Comparison of ENCODE assay signal across 7 cellular contexts in the genomic region with DNA sequence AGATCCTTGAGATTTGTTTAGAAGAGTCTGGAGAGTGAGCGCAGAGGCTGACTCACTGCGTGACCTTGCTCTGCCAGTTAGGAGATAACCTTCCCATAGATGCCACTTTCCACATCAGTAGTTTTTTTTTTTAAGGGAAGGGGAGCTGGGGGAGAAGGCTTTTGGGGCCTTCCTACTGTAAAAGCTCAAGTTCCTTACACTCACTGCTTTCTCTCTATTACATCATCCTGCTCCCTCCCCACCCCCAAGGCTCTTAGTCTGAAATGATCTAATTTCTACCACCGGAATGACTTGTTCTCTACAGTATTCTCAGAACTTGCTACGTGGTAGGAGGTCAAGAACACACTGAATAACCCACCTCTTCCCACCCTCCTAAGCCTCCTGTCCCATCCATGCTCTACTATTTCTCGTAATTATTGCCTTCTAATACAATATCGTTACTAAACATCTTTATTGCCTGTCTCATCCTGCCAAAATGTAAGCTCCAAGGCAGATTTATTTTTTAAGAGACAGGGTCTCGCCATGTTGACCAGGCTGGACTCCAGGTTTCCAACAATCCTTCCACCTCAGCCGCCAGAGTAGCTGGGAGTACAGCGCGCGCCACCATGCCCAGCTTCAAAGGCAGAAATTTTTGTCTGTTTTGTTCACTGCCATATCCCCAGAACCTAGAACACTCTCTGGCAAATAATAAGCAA. TPM values are rescaled to one million over a fixed set of nuclear protein-coding genes. Genes with fewer than 3 reads are reported as not detected.
DNase-seq lines count a peak whose midpoint lies in the region; ATAC-seq and TF ChIP-seq lines count a peak whose summit lies in the region.

No MANE protein-coding gene starts in this region.

- H3K27ac Mint-ChIP-seq in activated T-helper 2 cell treated with anti-CD3 and anti-CD28 coated beads, Interferon-gamma antibody, Interleukin-2, Interleukin-4, amounts not matched to agents 10 μg/mL and 5 μg/mL and 100 μg/mL, durations not matched to agents 14 hours and 24 hours and 36 hours = peak overlapping the region; percentile 94

- no peaks in the 10 kb centered on the region for H3K27me3 ChIP-seq in iPS DF 6.9 (ENCODE audit: control insufficient read depth, insufficient read depth, low read length)

- H3K4me3 ChIP-seq in GM12865 (ENCODE audit: low read depth, low read length) (peak overlapping the region; percentile 73), iPS DF 6.9 (ENCODE audit: low read length) (peak overlapping the region; percentile 50; the same call in 1 of the 2 replicates)

- H3K4me3 Mint-ChIP-seq in activated T-helper 2 cell treated with anti-CD3 and anti-CD28 coated beads, Interferon-gamma antibody, Interleukin-2, Interleukin-4, amounts not matched to agents 10 μg/mL and 5 μg/mL and 100 μg/mL, durations not matched to agents 14 hours and 24 hours and 36 hours (ENCODE audit: low read depth) = peak overlapping the region; percentile 93

- no peak for TF ChIP-seq CTCF in GM12865 (IDR thresholded peaks at IDR 0.05; ENCODE audit: insufficient read depth, low read depth, low read length, missing control alignments)

- H3K9me3 Mint-ChIP-seq in activated T-helper 2 cell treated with anti-CD3 and anti-CD28 coated beads, Interferon-gamma antibody, Interleukin-2, Interleukin-4, amounts not matched to agents 10 μg/mL and 5 μg/mL and 100 μg/mL, durations not matched to agents 14 hours and 24 hours and 36 hours = no peaks in the 10 kb centered on the region

- H3K36me3 ChIP-seq in iPS DF 6.9 (ENCODE audit: control insufficient read depth, insufficient read depth, low read length) = peaks cover 3% of the 10 kb centered on the region; the same call in 1 of the 2 replicates

- H3K27ac ChIP-seq in iPS DF 6.9 (ENCODE audit: low read length) = no peak overlapping the region

- H3K27me3 Mint-ChIP-seq in activated T-helper 2 cell treated with anti-CD3 and anti-CD28 coated beads, Interferon-gamma antibody, Interleukin-2, Interleukin-4, amounts not matched to agents 10 μg/mL and 5 μg/mL and 100 μg/mL, durations not matched to agents 14 hours and 24 hours and 36 hours (ENCODE audit: low read depth) = no peaks in the 10 kb centered on the region

- H3K36me3 Mint-ChIP-seq in activated T-helper 2 cell treated with anti-CD3 and anti-CD28 coated beads, Interferon-gamma antibody, Interleukin-2, Interleukin-4, amounts not matched to agents 10 μg/mL and 5 μg/mL and 100 μg/mL, durations not matched to agents 14 hours and 24 hours and 36 hours (ENCODE audit: low read depth) = peaks cover 39% of the 10 kb centered on the region

- H3K4me1 Mint-ChIP-seq in activated T-helper 2 cell treated with anti-CD3 and anti-CD28 coated beads, Interferon-gamma antibody, Interleukin-2, Interleukin-4, amounts not matched to agents 10 μg/mL and 5 μg/mL and 100 μg/mL, durations not matched to agents 14 hours and 24 hours and 36 hours (ENCODE audit: low read depth) = peaks cover 20% of the 10 kb centered on the region

- no peak for ATAC-seq in GM19395 (IDR thresholded peaks at IDR 0.05; ENCODE audit: unreplicated experiment)

- WGBS in iPS DF 6.9 (ENCODE audit: insufficient coverage, insufficient read length) = no CpG with 5 or more reads among the region's 11 CpGs

- no peaks in the 10 kb centered on the region for H3K4me1 ChIP-seq in iPS DF 6.9 (ENCODE audit: control insufficient read depth, insufficient read depth, low read length)

- intact Hi-C loops in activated T-helper 2 cell treated with anti-CD3 and anti-CD28 coated beads, Interferon-gamma antibody, Interleukin-2, Interleukin-4, amounts not matched to agents 10 μg/mL and 5 μg/mL and 100 μg/mL, durations not matched to agents 14 hours and 24 hours and 36 hours (cut with micrococcal nuclease) = no loop called here

- DNase-seq in GM12865 (ENCODE audit: low read depth) (peak; percentile 70), NAMALWA (ENCODE audit: low spot score) (peak; percentile 79), iPS DF 6.9 (ENCODE audit: low read depth, low spot score) (no peak), activated gamma-delta T cell (lab: John Stamatoyannopoulos, UW) (no peak)
- peak; percentile 42 for DNase-seq in activated T-helper 2 cell treated with anti-CD3 and anti-CD28 coated beads, Interferon-gamma antibody, Interleukin-2, Interleukin-4, amounts not matched to agents 10 μg/mL and 5 μg/mL and 100 μg/mL, durations not matched to agents 14 hours and 24 hours and 36 hours (ENCODE audit: low spot score)
- peak; percentile 40 to 57 for DNase-seq in stimulated activated CD4-positive, alpha-beta T cell treated with anti-CD3 and anti-CD28 coated beads, Interleukin-2, amount 100 ng/mL, for 48 hours

- no peaks in the 10 kb centered on the region for H3K9me3 ChIP-seq in iPS DF 6.9 (ENCODE audit: control insufficient read depth, insufficient read depth, low read length)

RNA-seq across cellular contexts. Expression of a gene that starts 1.2 kb away (rescaled TPM):
- total RNA-seq in activated T-helper 2 cell treated with anti-CD3 and anti-CD28 coated beads, Interferon-gamma antibody, Interleukin-2, Interleukin-4, amounts not matched to agents 10 μg/mL and 5 μg/mL and 100 μg/mL, durations not matched to agents 14 hours and 24 hours and 36 hours = 192 and 196 TPM in 2 replicates

RNA-seq across cellular contexts. Expression of a gene that starts 1.7 kb away (rescaled TPM):
- not detected in 2 replicates for total RNA-seq in activated T-helper 2 cell treated with anti-CD3 and anti-CD28 coated beads, Interferon-gamma antibody, Interleukin-2, Interleukin-4, amounts not matched to agents 10 μg/mL and 5 μg/mL and 100 μg/mL, durations not matched to agents 14 hours and 24 hours and 36 hours

RNA-seq across cellular contexts. Expression of a gene that starts 28.6 kb away (rescaled TPM):
- 996 and 1,031 TPM in 2 replicates for total RNA-seq in activated T-helper 2 cell treated with anti-CD3 and anti-CD28 coated beads, Interferon-gamma antibody, Interleukin-2, Interleukin-4, amounts not matched to agents 10 μg/mL and 5 μg/mL and 100 μg/mL, durations not matched to agents 14 hours and 24 hours and 36 hours

RNA-seq across cellular contexts. Expression of a gene that starts 37.9 kb away (rescaled TPM):
- total RNA-seq in activated T-helper 2 cell treated with anti-CD3 and anti-CD28 coated beads, Interferon-gamma antibody, Interleukin-2, Interleukin-4, amounts not matched to agents 10 μg/mL and 5 μg/mL and 100 μg/mL, durations not matched to agents 14 hours and 24 hours and 36 hours = 2.0 and 2.5 TPM in 2 replicates

RNA-seq across cellular contexts. Expression of a gene that starts 38.4 kb away (rescaled TPM):
- 54.3 and 60.9 TPM in 2 replicates for total RNA-seq in activated T-helper 2 cell treated with anti-CD3 and anti-CD28 coated beads, Interferon-gamma antibody, Interleukin-2, Interleukin-4, amounts not matched to agents 10 μg/mL and 5 μg/mL and 100 μg/mL, durations not matched to agents 14 hours and 24 hours and 36 hours

Comparison
In these comparisons a context has a peak if more than half of its experiments do, and no peak if none do; other contexts are left out.
1. DNase-seq: peak in GM12865 (single experiment), NAMALWA (single experiment), activated T-helper 2 cell treated with anti-CD3 and anti-CD28 coated beads, Interferon-gamma antibody, Interleukin-2, Interleukin-4, amounts not matched to agents 10 μg/mL and 5 μg/mL and 100 μg/mL, durations not matched to agents 14 hours and 24 hours and 36 hours (single experiment) and stimulated activated CD4-positive, alpha-beta T cell treated with anti-CD3 and anti-CD28 coated beads, Interleukin-2, amount 100 ng/mL, for 48 hours (2 of 2); none in iPS DF 6.9 (single experiment) and activated gamma-delta T cell (single experiment).